Comparison of ENCODE assay signal across 9 cellular contexts in the genomic region with DNA sequence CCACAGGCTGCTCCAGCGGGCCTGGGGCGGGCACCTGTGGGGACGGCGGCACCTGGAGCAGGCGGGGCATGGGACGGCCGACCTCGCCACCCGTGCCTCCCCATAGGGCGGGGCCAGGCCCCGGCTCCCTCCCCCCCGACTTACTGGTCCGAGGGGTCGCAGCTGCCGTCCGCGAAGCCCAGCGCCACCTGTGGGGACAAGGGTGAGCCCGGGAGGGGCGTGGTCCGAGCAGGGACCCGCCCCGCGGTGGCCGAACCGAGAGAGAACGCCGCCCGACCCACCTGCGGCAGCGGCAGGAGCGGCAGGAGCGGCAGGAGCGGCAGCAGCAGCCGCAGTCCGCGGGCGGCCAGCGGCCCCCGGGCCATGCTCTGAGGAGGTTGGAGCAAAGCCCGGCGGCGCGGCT. TPM values are rescaled to one million over a fixed set of nuclear protein-coding genes. Genes with fewer than 3 reads are reported as not detected.
A peak's percentile ranks its signal among the peaks of the same experiment; 100 is the strongest.
DNase-seq lines count a peak whose midpoint lies in the region; ATAC-seq and TF ChIP-seq lines count a peak whose summit lies in the region.
"Had no signal": no experiment of that assay in that cellular context is flagged by ENCODE, and none has a peak within 500 bp of the region (broad histone marks: within the 10 kb centered on the region; RNA-seq: fewer than 3 reads in every experiment).

A gene (minus strand): TSS at position 379 of the 403 bp plus-strand sequence. CDS start 14 bp downstream, at position 365.

- H3K4me1 ChIP-seq in upper lobe of right lung: peaks cover 9% of the 10 kb centered on the region

- H3K4me3 ChIP-seq in upper lobe of right lung: peak within 1 kb of the TSS; percentile 56

- intact Hi-C loops in activated T-helper 1 cell treated with anti-CD3 and anti-CD28 coated beads, Interleukin-12 subunit alpha, Interleukin-12 subunit beta, Interleukin-2, Interleukin-4 antibody, amounts not matched to agents 30 ng/mL and 10 ng/mL and 1 ng/mL, durations not matched to agents 14 hours and 24 hours and 36 hours (cut with micrococcal nuclease): loop anchor here (1.0 to 2.0 kb wide), 6 partner anchors 10 to 668 kb away; a partner anchor contains a TSS
- intact Hi-C loops in upper lobe of right lung (cut with DNase I): no loop called here

- H3K4me3 Mint-ChIP-seq in T-helper 1 cell treated with Interleukin-12 subunit alpha and Interleukin-12 subunit beta and Interleukin-4 antibody, amounts not matched to agents 30 μg/mL and 1 μg/mL, for 36 hours: peak within 1 kb of the TSS; percentile 63
- peak within 1 kb of the TSS; percentile 64 for H3K4me3 Mint-ChIP-seq in activated T-helper 1 cell treated with anti-CD3 and anti-CD28 coated beads, Interleukin-12 subunit alpha, Interleukin-12 subunit beta, Interleukin-2, Interleukin-4 antibody, amounts not matched to agents 30 ng/mL and 10 ng/mL and 1 ng/mL, durations not matched to agents 14 hours and 24 hours and 36 hours

- no peaks in the 10 kb centered on the region for H3K9me3 Mint-ChIP-seq in T-helper 1 cell treated with Interleukin-12 subunit alpha and Interleukin-12 subunit beta and Interleukin-4 antibody, amounts not matched to agents 30 μg/mL and 1 μg/mL, for 36 hours
- H3K9me3 Mint-ChIP-seq in activated T-helper 1 cell treated with anti-CD3 and anti-CD28 coated beads, Interleukin-12 subunit alpha, Interleukin-12 subunit beta, Interleukin-2, Interleukin-4 antibody, amounts not matched to agents 30 ng/mL and 10 ng/mL and 1 ng/mL, durations not matched to agents 14 hours and 24 hours and 36 hours: no peaks in the 10 kb centered on the region

- no peaks in the 10 kb centered on the region for H3K27me3 ChIP-seq in upper lobe of right lung

- H3K4me1 Mint-ChIP-seq in T-helper 1 cell treated with Interleukin-12 subunit alpha and Interleukin-12 subunit beta and Interleukin-4 antibody, amounts not matched to agents 30 μg/mL and 1 μg/mL, for 36 hours (ENCODE audit: low read depth): no peaks in the 10 kb centered on the region
- no peaks in the 10 kb centered on the region for H3K4me1 Mint-ChIP-seq in activated T-helper 1 cell treated with anti-CD3 and anti-CD28 coated beads, Interleukin-12 subunit alpha, Interleukin-12 subunit beta, Interleukin-2, Interleukin-4 antibody, amounts not matched to agents 30 ng/mL and 10 ng/mL and 1 ng/mL, durations not matched to agents 14 hours and 24 hours and 36 hours (ENCODE audit: low read depth)

- TF ChIP-seq CTCF in upper lobe of right lung (IDR thresholded peaks at IDR 0.05): no peak

- no peaks in the 10 kb centered on the region for H3K27me3 Mint-ChIP-seq in T-helper 1 cell treated with Interleukin-12 subunit alpha and Interleukin-12 subunit beta and Interleukin-4 antibody, amounts not matched to agents 30 μg/mL and 1 μg/mL, for 36 hours (ENCODE audit: low read depth)
- peaks cover 3% of the 10 kb centered on the region for H3K27me3 Mint-ChIP-seq in activated T-helper 1 cell treated with anti-CD3 and anti-CD28 coated beads, Interleukin-12 subunit alpha, Interleukin-12 subunit beta, Interleukin-2, Interleukin-4 antibody, amounts not matched to agents 30 ng/mL and 10 ng/mL and 1 ng/mL, durations not matched to agents 14 hours and 24 hours and 36 hours (ENCODE audit: insufficient read depth)

- DNase-seq in T-helper 1 cell: no peak
- DNase-seq in activated T-helper 1 cell treated with anti-CD3 and anti-CD28 coated beads, Interleukin-12 subunit alpha, Interleukin-12 subunit beta, Interleukin-2, Interleukin-4 antibody, amounts not matched to agents 30 ng/mL and 10 ng/mL and 1 ng/mL, durations not matched to agents 14 hours and 24 hours and 36 hours (ENCODE audit: low spot score): no peak
- no peak for DNase-seq in left lobe of liver (ENCODE audit: low spot score)
- DNase-seq in upper lobe of right lung: no peak
- no peak for DNase-seq in NCI-H82 (lab: John Stamatoyannopoulos, UW)
- no peak for DNase-seq in HuH-7.5 (ENCODE audit: low spot score)

- H3K27ac ChIP-seq in upper lobe of right lung: peak within 1 kb of the TSS; percentile 14
- H3K27ac ChIP-seq: epithelial cell of prostate had no signal

- H3K36me3 ChIP-seq in upper lobe of right lung: no peaks in the 10 kb centered on the region

- H3K36me3 Mint-ChIP-seq in T-helper 1 cell treated with Interleukin-12 subunit alpha and Interleukin-12 subunit beta and Interleukin-4 antibody, amounts not matched to agents 30 μg/mL and 1 μg/mL, for 36 hours (ENCODE audit: low read depth): no peaks in the 10 kb centered on the region
- no peaks in the 10 kb centered on the region for H3K36me3 Mint-ChIP-seq in activated T-helper 1 cell treated with anti-CD3 and anti-CD28 coated beads, Interleukin-12 subunit alpha, Interleukin-12 subunit beta, Interleukin-2, Interleukin-4 antibody, amounts not matched to agents 30 ng/mL and 10 ng/mL and 1 ng/mL, durations not matched to agents 14 hours and 24 hours and 36 hours (ENCODE audit: low read depth)

- ATAC-seq in HG03064 (IDR thresholded peaks at IDR 0.05; ENCODE audit: low read depth, unreplicated experiment) (peak; percentile 32), left lobe of liver (peak; percentile 54), upper lobe of right lung (no peak)

- no peaks in the 10 kb centered on the region for H3K9me3 ChIP-seq in upper lobe of right lung

- peak within 1 kb of the TSS; percentile 74 for H3K27ac Mint-ChIP-seq in T-helper 1 cell treated with Interleukin-12 subunit alpha and Interleukin-12 subunit beta and Interleukin-4 antibody, amounts not matched to agents 30 μg/mL and 1 μg/mL, for 36 hours
- H3K27ac Mint-ChIP-seq in activated T-helper 1 cell treated with anti-CD3 and anti-CD28 coated beads, Interleukin-12 subunit alpha, Interleukin-12 subunit beta, Interleukin-2, Interleukin-4 antibody, amounts not matched to agents 30 ng/mL and 10 ng/mL and 1 ng/mL, durations not matched to agents 14 hours and 24 hours and 36 hours: peak within 1 kb of the TSS; percentile 70

RNA-seq across cellular contexts. Expression of the gene that starts here (rescaled TPM):
- 0.99 and 1.5 TPM in 2 replicates for total RNA-seq in activated T-helper 1 cell treated with anti-CD3 and anti-CD28 coated beads, Interleukin-12 subunit alpha, Interleukin-12 subunit beta, Interleukin-2, Interleukin-4 antibody, amounts not matched to agents 30 ng/mL and 10 ng/mL and 1 ng/mL, durations not matched to agents 14 hours and 24 hours and 36 hours
- total RNA-seq in left lobe of liver (11.3 TPM), upper lobe of right lung (1.5 TPM)
